Comparison of ENCODE assay signal across 1 cellular context in genomic region chr12:49783917-49784676, GRCh38.
A peak's percentile ranks its signal among the peaks of the same experiment; 100 is the strongest.
TF ChIP-seq lines count a peak whose summit lies in the region.

No MANE protein-coding gene starts in this region.

TF ChIP-seq in IMR-90, 13 proteins besides CTCF, POLR2A, EP300 and RAD21:
- TF ChIP-seq NFE2L2 (IDR thresholded peaks at IDR 0.05; ENCODE audit: low read depth, low read length) (no peak), MAFK (IDR thresholded peaks at IDR 0.05; ENCODE audit: low read depth, low read length) (0 out of 2 replicates have a peak, but pooled peaks have one; percentile 27), RCOR1 (IDR thresholded peaks at IDR 0.05; ENCODE audit: insufficient replicate concordance, low read length) (no peak), USF2 (IDR thresholded peaks at IDR 0.05; ENCODE audit: low read depth, low read length) (peak; percentile 19; the same call in 1 of the 2 replicates)
